In genomic region chr3:140871022-140871421, GRCh38 we compare ENCODE assay signal across 35 cellular contexts.
"Had no signal": no experiment of that assay in that cellular context is flagged by ENCODE, and none has a peak within 500 bp of the region (broad histone marks: within the 10 kb centered on the region; RNA-seq: fewer than 3 reads in every experiment).

No MANE protein-coding gene starts in this region.

- H3K4me3 ChIP-seq: MG63 had no signal

- H3K36me3 ChIP-seq: MG63 had no signal

- DNase-seq: Karpas-422, Kasumi-1, MG63, MM.1S, MV-4-11, NCI-H1048, NCI-H1092, NCI-H1092 treated with DMSO at 0.1 percent for 48 hours, NCI-H1105, NCI-H1105 treated with DMSO at 0.1 percent for 48 hours, NCI-H1417, NCI-H1417 treated with DMSO at 0.1 percent for 48 hours, NCI-H1436, NCI-H1436 treated with DMSO at 0.1 percent for 48 hours, NCI-H146, NCI-H1694, NCI-H1694 treated with DMSO at 0.1 percent for 48 hours, NCI-H187, NCI-H187 treated with DMSO at 0.1 percent for 48 hours, NCI-H1930, NCI-H2029, NCI-H2029 treated with DMSO at 0.1 percent for 48 hours, NCI-H2081, NCI-H2081 treated with DMSO at 0.1 percent for 48 hours, NCI-H2107, NCI-H2171, NCI-H2171 treated with DMSO at 0.1 percent for 48 hours, NCI-H2227 treated with DMSO at 0.1 percent for 48 hours, NCI-H226, NCI-H345, NCI-H446, NCI-H446 treated with DMSO at 0.1 percent for 48 hours, NCI-H510A, NCI-H510A treated with DMSO at 0.1 percent for 48 hours, NCI-H524 had no signal
